Comparison of ENCODE assay signal across 1 cellular context in the genomic region with DNA sequence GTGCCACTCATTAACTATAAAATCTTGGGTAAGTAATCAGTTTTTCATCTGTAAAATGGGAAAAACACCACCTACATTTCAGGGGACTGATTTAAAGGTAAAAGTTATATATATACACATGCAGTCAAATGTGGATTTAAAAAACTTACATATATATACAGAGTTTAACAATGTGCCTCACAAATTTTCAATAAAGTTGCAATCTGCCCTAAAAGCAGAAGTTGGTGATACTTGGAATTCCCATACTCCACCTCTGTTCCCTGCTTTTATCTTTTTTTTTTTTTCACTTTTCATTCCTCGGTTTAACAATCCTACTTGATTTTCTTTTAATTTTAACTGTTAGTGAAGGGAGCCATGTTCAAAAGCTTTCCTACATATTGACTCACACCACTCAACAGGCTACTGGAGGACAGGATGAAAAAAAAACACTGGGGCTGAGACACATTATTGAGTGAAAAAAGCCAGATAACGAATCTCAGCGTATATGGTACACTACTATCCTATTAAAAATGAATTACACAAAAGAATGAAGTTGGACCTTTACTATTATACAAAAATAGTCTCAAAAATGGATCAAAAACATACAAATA.
TF ChIP-seq lines count a peak whose summit lies in the region.

No MANE protein-coding gene starts in this region.

TF ChIP-seq in GM12878, 131 proteins besides CTCF, POLR2A, EP300 and RAD21:
- TF ChIP-seq, protein P1, sequence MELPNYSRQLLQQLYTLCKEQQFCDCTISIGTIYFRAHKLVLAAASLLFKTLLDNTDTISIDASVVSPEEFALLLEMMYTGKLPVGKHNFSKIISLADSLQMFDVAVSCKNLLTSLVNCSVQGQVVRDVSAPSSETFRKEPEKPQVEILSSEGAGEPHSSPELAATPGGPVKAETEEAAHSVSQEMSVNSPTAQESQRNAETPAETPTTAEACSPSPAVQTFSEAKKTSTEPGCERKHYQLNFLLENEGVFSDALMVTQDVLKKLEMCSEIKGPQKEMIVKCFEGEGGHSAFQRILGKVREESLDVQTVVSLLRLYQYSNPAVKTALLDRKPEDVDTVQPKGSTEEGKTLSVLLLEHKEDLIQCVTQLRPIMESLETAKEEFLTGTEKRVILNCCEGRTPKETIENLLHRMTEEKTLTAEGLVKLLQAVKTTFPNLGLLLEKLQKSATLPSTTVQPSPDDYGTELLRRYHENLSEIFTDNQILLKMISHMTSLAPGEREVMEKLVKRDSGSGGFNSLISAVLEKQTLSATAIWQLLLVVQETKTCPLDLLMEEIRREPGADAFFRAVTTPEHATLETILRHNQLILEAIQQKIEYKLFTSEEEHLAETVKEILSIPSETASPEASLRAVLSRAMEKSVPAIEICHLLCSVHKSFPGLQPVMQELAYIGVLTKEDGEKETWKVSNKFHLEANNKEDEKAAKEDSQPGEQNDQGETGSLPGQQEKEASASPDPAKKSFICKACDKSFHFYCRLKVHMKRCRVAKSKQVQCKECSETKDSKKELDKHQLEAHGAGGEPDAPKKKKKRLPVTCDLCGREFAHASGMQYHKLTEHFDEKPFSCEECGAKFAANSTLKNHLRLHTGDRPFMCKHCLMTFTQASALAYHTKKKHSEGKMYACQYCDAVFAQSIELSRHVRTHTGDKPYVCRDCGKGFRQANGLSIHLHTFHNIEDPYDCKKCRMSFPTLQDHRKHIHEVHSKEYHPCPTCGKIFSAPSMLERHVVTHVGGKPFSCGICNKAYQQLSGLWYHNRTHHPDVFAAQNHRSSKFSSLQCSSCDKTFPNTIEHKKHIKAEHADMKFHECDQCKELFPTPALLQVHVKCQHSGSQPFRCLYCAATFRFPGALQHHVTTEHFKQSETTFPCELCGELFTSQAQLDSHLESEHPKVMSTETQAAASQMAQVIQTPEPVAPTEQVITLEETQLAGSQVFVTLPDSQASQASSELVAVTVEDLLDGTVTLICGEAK (IDR thresholded peaks at IDR 0.05; ENCODE audit: borderline replicate concordance), result peak; percentile 44; the same call in 1 of the 2 replicates
- TF ChIP-seq MXI1 (IDR thresholded peaks at IDR 0.05; ENCODE audit: low read depth, low read length) (no peak), BMI1 (IDR thresholded peaks at IDR 0.05; ENCODE audit: borderline replicate concordance) (no peak)
- TF ChIP-seq, protein P2, sequence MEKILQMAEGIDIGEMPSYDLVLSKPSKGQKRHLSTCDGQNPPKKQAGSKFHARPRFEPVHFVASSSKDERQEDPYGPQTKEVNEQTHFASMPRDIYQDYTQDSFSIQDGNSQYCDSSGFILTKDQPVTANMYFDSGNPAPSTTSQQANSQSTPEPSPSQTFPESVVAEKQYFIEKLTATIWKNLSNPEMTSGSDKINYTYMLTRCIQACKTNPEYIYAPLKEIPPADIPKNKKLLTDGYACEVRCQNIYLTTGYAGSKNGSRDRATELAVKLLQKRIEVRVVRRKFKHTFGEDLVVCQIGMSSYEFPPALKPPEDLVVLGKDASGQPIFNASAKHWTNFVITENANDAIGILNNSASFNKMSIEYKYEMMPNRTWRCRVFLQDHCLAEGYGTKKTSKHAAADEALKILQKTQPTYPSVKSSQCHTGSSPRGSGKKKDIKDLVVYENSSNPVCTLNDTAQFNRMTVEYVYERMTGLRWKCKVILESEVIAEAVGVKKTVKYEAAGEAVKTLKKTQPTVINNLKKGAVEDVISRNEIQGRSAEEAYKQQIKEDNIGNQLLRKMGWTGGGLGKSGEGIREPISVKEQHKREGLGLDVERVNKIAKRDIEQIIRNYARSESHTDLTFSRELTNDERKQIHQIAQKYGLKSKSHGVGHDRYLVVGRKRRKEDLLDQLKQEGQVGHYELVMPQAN (conservative IDR thresholded peaks at IDR 0.05), result no peak
